In the genomic region with DNA sequence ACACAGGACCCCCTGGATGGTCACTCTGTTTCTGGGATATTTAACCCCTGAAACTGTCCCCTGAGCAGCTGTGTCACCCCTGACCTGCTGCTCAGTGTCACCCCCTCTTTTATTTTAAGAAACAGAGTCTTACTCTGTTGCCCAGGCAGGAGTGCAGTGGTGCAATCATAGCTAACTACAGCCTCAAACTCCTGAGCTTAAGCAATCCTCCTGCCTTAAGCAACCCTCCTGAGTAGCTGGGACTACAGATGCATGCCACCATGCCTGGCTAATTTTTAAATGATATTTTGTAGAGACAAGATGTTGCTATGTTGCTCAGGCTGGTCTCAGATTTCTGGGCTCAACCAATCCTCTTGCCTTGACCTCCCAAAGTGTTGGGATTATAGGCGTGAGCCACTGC, we compare ENCODE assay signal across 29 cellular contexts. TPM values are rescaled to one million over a fixed set of nuclear protein-coding genes. Genes with fewer than 3 reads are reported as not detected.
A peak's percentile ranks its signal among the peaks of the same experiment; 100 is the strongest.
DNase-seq lines count a peak whose midpoint lies in the region; ATAC-seq, FAIRE-seq and TF ChIP-seq lines count a peak whose summit lies in the region.
"Had no signal": no experiment of that assay in that cellular context is flagged by ENCODE, and none has a peak within 500 bp of the region (broad histone marks: within the 10 kb centered on the region; RNA-seq: fewer than 3 reads in every experiment).

No MANE protein-coding gene starts in this region.

- CTCF ChIA-PET in HepG2 (lab: Yijun Ruan, JAX; ENCODE audit: low intra/inter-chr PET ratio, low total read pairs) = interaction anchor here (1.1 kb wide), 1 partner anchor 9 kb away, joined by 3 read pairs; no protein-coding TSS in a partner anchor

- ATAC-seq in HepG2 (no peak), right lobe of liver (no peak), GM21619 (IDR thresholded peaks at IDR 0.05; ENCODE audit: unreplicated experiment) (no peak)
- ATAC-seq: activated CD8-positive, alpha-beta T cell treated with anti-CD3 and anti-CD28 coated beads, Interleukin-2, amount 10 ng/mL, durations not matched to agents 7 days and 5 days; effector memory CD8-positive, alpha-beta T cell; heart left ventricle; left lobe of liver; naive thymus-derived CD8-positive, alpha-beta T cell; right cardiac atrium had no signal

- H3K9ac ChIP-seq in HepG2 (ENCODE audit: insufficient read depth, low read depth, low read length) = no peak overlapping the region
- H3K9ac ChIP-seq: BLaER1 had no signal

- H3K4me3 ChIP-seq in HepG2 (replicated peaks in 1 of 3; ENCODE audit: insufficient read depth in 1 of 3, low read depth in 2 of 3, low read length in 3 of 3) (no peak overlapping the region), right lobe of liver (no peak overlapping the region)
- H3K4me3 ChIP-seq: BLaER1, esophagus squamous epithelium, heart left ventricle, MG63 had no signal

- intact Hi-C loops in HepG2 (cut with micrococcal nuclease; ENCODE audit: unreplicated experiment) = loop anchor here (5.0 kb wide), 1 partner anchor 301 kb away; no protein-coding TSS in a partner anchor
- intact Hi-C loops in right lobe of liver (cut with DNase I) = no loop called here

- no peak overlapping the region for H2AFZ ChIP-seq in HepG2 (ENCODE audit: low read length)

- TF ChIP-seq EP300 in HepG2 (IDR thresholded peaks at IDR 0.05; ENCODE audit: low read depth in 2 of 2, low read length in 2 of 2) (no peak), HepG2 (CRISPR knock-in tag; IDR thresholded peaks at IDR 0.05; ENCODE audit: borderline replicate concordance) (no peak)

- peaks cover 6 to 62% of the 10 kb centered on the region in 2 experiments; a peak in 4 of 5 replicates for H3K27me3 ChIP-seq in HepG2 (ENCODE audit: control insufficient read depth in 1 of 2, insufficient read depth in 2 of 2, low read length in 2 of 2)
- no peaks in the 10 kb centered on the region for H3K27me3 ChIP-seq in right lobe of liver
- H3K27me3 ChIP-seq: BLaER1, brain microvascular endothelial cell, MG63 had no signal

- WGBS in HepG2 (ENCODE audit: low lambda C conversion rate) = 68% methylated on average over 1 of the region's 1 CpG
- WGBS in right lobe of liver (ENCODE audit: insufficient coverage, low coverage, low lambda C conversion rate, missing lambda C conversion rate) = 100% methylated on average over 1 of the region's 1 CpG

- in situ Hi-C loops in HepG2 (cut with HindIII; ENCODE audit: extremely low pct_ligation_motif_present, low pct_unique_long_range_greater_than_20kb) = no loop called here

- no peak for FAIRE-seq in HepG2 (lab: Jason Lieb, UNC)
- FAIRE-seq: colon had no signal

- H3K27ac ChIP-seq in HepG2 (ENCODE audit: extremely low read length, insufficient read depth, low read length) (no peak overlapping the region), right lobe of liver (no peak overlapping the region)
- H3K27ac ChIP-seq: BLaER1, brain microvascular endothelial cell, esophagus squamous epithelium, heart left ventricle had no signal

- H3K4me2 ChIP-seq in HepG2 (ENCODE audit: low read depth, low read length) = no peak overlapping the region
- H3K4me2 ChIP-seq: BLaER1 had no signal

- TF ChIP-seq CTCF in HepG2 (CRISPR knock-in tag; IDR thresholded peaks at IDR 0.05) (no peak), right lobe of liver (IDR thresholded peaks at IDR 0.05) (no peak)

- no peaks in the 10 kb centered on the region for H3K79me2 ChIP-seq in HepG2 (ENCODE audit: insufficient read depth, low read length)

- H3K4me1 ChIP-seq in HepG2 (ENCODE audit: insufficient read depth, low read length) = no peaks in the 10 kb centered on the region
- no peaks in the 10 kb centered on the region for H3K4me1 ChIP-seq in right lobe of liver

- no peaks in the 10 kb centered on the region for H3K36me3 ChIP-seq in HepG2 (replicated peaks in 1 of 2; ENCODE audit: control insufficient read depth in 1 of 2, insufficient read depth in 2 of 2, low read length in 2 of 2)
- no peaks in the 10 kb centered on the region for H3K36me3 ChIP-seq in right lobe of liver
- H3K36me3 ChIP-seq: BLaER1, brain microvascular endothelial cell, esophagus squamous epithelium, heart left ventricle, MG63 had no signal

- POLR2A ChIA-PET in HepG2 (lab: Yijun Ruan, JAX) = no interaction called here

- no peak for TF ChIP-seq RAD21 in HepG2 (CRISPR knock-in tag; IDR thresholded peaks at IDR 0.05)

- no TSS peak for BruUV-seq in HepG2 (replicated peaks; lab: Mats Ljungman, UMichigan)

- TF ChIP-seq POLR2A in HepG2 (IDR thresholded peaks at IDR 0.05; ENCODE audit: insufficient read depth in 1 of 2, low read depth in 2 of 2, low read length in 2 of 2) (no peak), right lobe of liver (IDR thresholded peaks at IDR 0.05) (no peak)

- H4K20me1 ChIP-seq in HepG2 (ENCODE audit: insufficient read depth, low read length) = no peaks in the 10 kb centered on the region
- H4K20me1 ChIP-seq: BLaER1 had no signal

- no peaks in the 10 kb centered on the region for H3K9me3 ChIP-seq in HepG2 (ENCODE audit: low read length)
- no peaks in the 10 kb centered on the region for H3K9me3 ChIP-seq in right lobe of liver
- H3K9me3 ChIP-seq: BLaER1, esophagus squamous epithelium, heart left ventricle, MG63 had no signal

- DNase-seq in HepG2 (ENCODE audit: low spot score) = no peak
- DNase-seq in right lobe of liver = no peak
- peak; percentile 51 for DNase-seq in SIG-M5 (lab: John Stamatoyannopoulos, UW)
- peak; percentile 80 for DNase-seq in fibroblast of gingiva (ENCODE audit: low read depth)
- no peak for DNase-seq in hippocampal formation (lab: John Stamatoyannopoulos, UW)
- no peak for DNase-seq in stimulated activated CD4-positive, alpha-beta T cell treated with anti-CD3 and anti-CD28 coated beads, Interleukin-15, amount 100 ng/mL, for 24 hours
- no peak for DNase-seq in NCI-H446 (lab: John Stamatoyannopoulos, UW)
- DNase-seq: activated CD4-positive, CD25-positive, alpha-beta regulatory T cell treated with anti-CD3 and anti-CD28 coated beads, Interleukin-2, amount 50 U/mL, for 72 hours; activated CD8-positive, alpha-beta T cell treated with anti-CD3 and anti-CD28 coated beads, Interleukin-2, amount 10 ng/mL, durations not matched to agents 7 days and 5 days; activated gamma-delta T cell treated with Interleukin-2 at 50 U/mL for 16 hours; brain microvascular endothelial cell; effector memory CD8-positive, alpha-beta T cell; esophagus squamous epithelium; H7; heart left ventricle; MG63; naive thymus-derived CD8-positive, alpha-beta T cell; NCI-H187; NCI-H446 treated with DMSO at 0.1 percent for 48 hours; right cardiac atrium; RPMI8226; T-helper 9 cell had no signal

TF ChIP-seq in HepG2, 621 proteins besides CTCF, POLR2A, EP300 and RAD21:
- TF ChIP-seq, protein P1, sequence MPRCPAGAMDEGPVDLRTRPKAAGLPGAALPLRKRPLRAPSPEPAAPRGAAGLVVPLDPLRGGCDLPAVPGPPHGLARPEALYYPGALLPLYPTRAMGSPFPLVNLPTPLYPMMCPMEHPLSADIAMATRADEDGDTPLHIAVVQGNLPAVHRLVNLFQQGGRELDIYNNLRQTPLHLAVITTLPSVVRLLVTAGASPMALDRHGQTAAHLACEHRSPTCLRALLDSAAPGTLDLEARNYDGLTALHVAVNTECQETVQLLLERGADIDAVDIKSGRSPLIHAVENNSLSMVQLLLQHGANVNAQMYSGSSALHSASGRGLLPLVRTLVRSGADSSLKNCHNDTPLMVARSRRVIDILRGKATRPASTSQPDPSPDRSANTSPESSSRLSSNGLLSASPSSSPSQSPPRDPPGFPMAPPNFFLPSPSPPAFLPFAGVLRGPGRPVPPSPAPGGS (CRISPR knock-in tag; IDR thresholded peaks at IDR 0.05) = no peak
- peak; percentile 49; the same call in 1 of the 2 replicates for TF ChIP-seq CEBPB (IDR thresholded peaks at IDR 0.05; ENCODE audit: borderline replicate concordance, low read depth, low read length)

RNA-seq across cellular contexts. Expression of a gene that starts 21.5 kb away (rescaled TPM):
- not detected in 2 replicates for total RNA-seq in HepG2 (2016; rRNA removed; fragmentation: Illumina TruSeq; extraction: Trizol)
- total RNA-seq in HepG2 (2016; cell fraction: cytosol; rRNA removed; fragmentation: Illumina TruSeq; extraction: Trizol; ENCODE audit: low read depth) = not detected in 2 replicates
- not detected in 2 replicates for total RNA-seq in HepG2 (2016; cell fraction: insoluble cytoplasmic fraction; rRNA removed; fragmentation: Illumina TruSeq; extraction: Trizol)
- not detected in 2 replicates for total RNA-seq in HepG2 (2016; cell fraction: membrane; rRNA removed; fragmentation: Illumina TruSeq; extraction: Trizol)
- total RNA-seq in HepG2 (2016; cell fraction: nucleus; rRNA removed; fragmentation: Illumina TruSeq; extraction: Trizol) = not detected in 2 replicates
- polyA plus RNA-seq in HepG2 (2011; rRNA removed) = not detected in 2 replicates
- polyA plus RNA-seq in HepG2 (2011; cell fraction: cytosol; rRNA removed) = not detected in 2 replicates
- not detected in 2 replicates for polyA plus RNA-seq in HepG2 (2011; cell fraction: nucleus; rRNA removed)
- not detected in 2 replicates for polyA plus RNA-seq in HepG2 (2012)
- polyA plus RNA-seq in HepG2 (2016; cell fraction: cytosol; fragmentation: Illumina TruSeq; extraction: Trizol; ENCODE audit: low read depth) = not detected in 2 replicates
- polyA plus RNA-seq in HepG2 (2016; cell fraction: insoluble cytoplasmic fraction; fragmentation: Illumina TruSeq; extraction: Trizol; ENCODE audit: low read depth) = not detected in 2 replicates
- polyA plus RNA-seq in HepG2 (2016; cell fraction: membrane; fragmentation: Illumina TruSeq; extraction: Trizol; ENCODE audit: low read depth) = not detected in 2 replicates
- polyA plus RNA-seq in HepG2 (2016; cell fraction: nucleus; fragmentation: Illumina TruSeq; extraction: Trizol; ENCODE audit: insufficient read depth, low read depth) = not detected in 2 replicates
- polyA minus RNA-seq in HepG2 (2011; rRNA and poly(A)+ RNA removed; ENCODE audit: low replicate concordance) = not detected in 2 replicates
- polyA minus RNA-seq in HepG2 (2011; cell fraction: cytosol; rRNA and poly(A)+ RNA removed) = not detected in 2 replicates
- polyA minus RNA-seq in HepG2 (2011; cell fraction: nucleus; rRNA and poly(A)+ RNA removed) = not detected in 2 replicates
- not detected for total RNA-seq in right lobe of liver
- total RNA-seq: A673; activated CD8-positive, alpha-beta T cell treated with anti-CD3 and anti-CD28 coated beads, Interleukin-2, amount 10 ng/mL, durations not matched to agents 7 days and 5 days; esophagus squamous epithelium; H7; heart left ventricle; left lobe of liver; osteocyte; right cardiac atrium had no signal
- polyA plus RNA-seq: adipose tissue, heart left ventricle, right cardiac atrium had no signal

Comparison
In these comparisons a context has a peak if more than half of its experiments do, and no peak if none do; other contexts are left out.
1. DNase-seq: peak in SIG-M5 (single experiment) and fibroblast of gingiva (single experiment); none in HepG2 (single experiment), right lobe of liver (0 of 3), hippocampal formation (0 of 2), stimulated activated CD4-positive, alpha-beta T cell treated with anti-CD3 and anti-CD28 coated beads, Interleukin-15, amount 100 ng/mL, for 24 hours (single experiment) and NCI-H446 (0 of 2).